ENCODE assay signal across 1 cellular context in genomic region chr1:230212405-230212936, GRCh38.
TF ChIP-seq lines count a peak whose summit lies in the region.

No MANE protein-coding gene starts in this region.

TF ChIP-seq in H1, 55 proteins besides CTCF, POLR2A, EP300 and RAD21 (continued from another document):
- no peak for TF ChIP-seq SAP30 (IDR thresholded peaks at IDR 0.05; ENCODE audit: insufficient read depth, insufficient replicate concordance, low read length)
- TF ChIP-seq YY1 (IDR thresholded peaks at IDR 0.05; ENCODE audit: low read depth, low read length): no peak
- TF ChIP-seq USF2 (IDR thresholded peaks at IDR 0.05; ENCODE audit: low read length): no peak
- no peak for TF ChIP-seq EZH2 (IDR thresholded peaks at IDR 0.05; ENCODE audit: low read depth, low read length, severe bottlenecking)
- no peak for TF ChIP-seq CHD1 (IDR thresholded peaks at IDR 0.05; ENCODE audit: low read depth, low read length)
- no peak for TF ChIP-seq SIX5 (IDR thresholded peaks at IDR 0.05; ENCODE audit: low read depth, low read length)
- TF ChIP-seq CBX8 (IDR thresholded peaks at IDR 0.05; ENCODE audit: borderline replicate concordance, low read depth, low read length): no peak
- TF ChIP-seq ZNF274 (IDR thresholded peaks at IDR 0.05; ENCODE audit: borderline replicate concordance, extremely low read depth, low read length): no peak
- TF ChIP-seq TAF7 (optimal IDR thresholded peaks at IDR 0.05; ENCODE audit: borderline replicate concordance, low read depth, low read length): no peak
